9 cellular contexts compared by ENCODE assay signal in the genomic region with DNA sequence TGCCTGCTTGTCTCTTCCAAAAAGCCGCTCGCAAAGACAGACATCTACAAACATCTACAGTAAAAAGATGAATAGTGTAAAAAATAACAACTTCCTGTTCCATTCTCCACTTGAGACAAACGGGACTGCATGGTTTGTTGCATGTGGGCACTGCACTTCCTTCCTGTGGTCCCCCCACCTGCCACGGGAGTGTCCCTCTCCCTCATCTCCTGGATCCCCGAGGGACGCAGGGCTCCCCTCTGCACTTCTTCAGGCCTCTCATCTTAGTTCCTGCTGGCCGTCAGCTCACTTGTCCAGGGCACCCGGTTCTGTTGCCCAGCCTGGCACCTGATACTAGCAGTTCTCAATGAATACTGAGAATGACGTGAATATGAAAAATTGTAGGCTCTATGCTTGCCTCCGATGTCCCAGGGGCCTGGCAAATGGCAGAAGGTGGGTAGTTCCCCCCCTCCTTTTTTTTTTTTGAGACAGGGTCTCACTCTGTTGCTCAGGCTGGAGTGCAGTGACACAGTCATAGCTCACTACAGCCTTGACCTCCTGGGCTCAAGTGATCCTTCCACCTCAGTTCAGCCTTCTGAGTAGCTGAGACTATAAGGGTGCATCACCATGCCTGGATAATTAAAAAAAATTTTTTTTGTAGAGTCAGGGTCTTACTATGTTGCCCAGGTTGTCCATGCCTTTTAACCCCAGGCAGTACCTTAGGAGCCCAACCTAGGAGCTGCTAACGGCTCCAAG. TPM values are rescaled to one million over a fixed set of nuclear protein-coding genes. Genes with fewer than 3 reads are reported as not detected.
DNase-seq lines count a peak whose midpoint lies in the region; ATAC-seq and TF ChIP-seq lines count a peak whose summit lies in the region.
"Had no signal": no experiment of that assay in that cellular context is flagged by ENCODE, and none has a peak within 500 bp of the region (broad histone marks: within the 10 kb centered on the region; RNA-seq: fewer than 3 reads in every experiment).

No MANE protein-coding gene starts in this region.

- H3K27me3 Mint-ChIP-seq in activated CD4-positive, alpha-beta memory T cell treated with anti-CD3 and anti-CD28 coated beads for 36 hours: no peaks in the 10 kb centered on the region
- peaks cover 0 to 7% (median 1%) of the 10 kb centered on the region in 3 donors for H3K27me3 Mint-ChIP-seq in immature natural killer cell (ENCODE audit: low read depth in 3 of 3)

- H3K27ac ChIP-seq in upper lobe of right lung: peak overlapping the region; percentile 78

- H3K9me3 Mint-ChIP-seq in activated CD4-positive, alpha-beta memory T cell treated with anti-CD3 and anti-CD28 coated beads for 36 hours: no peaks in the 10 kb centered on the region
- H3K9me3 Mint-ChIP-seq in immature natural killer cell: no peaks in the 10 kb centered on the region

- H3K4me3 Mint-ChIP-seq in activated CD4-positive, alpha-beta memory T cell treated with anti-CD3 and anti-CD28 coated beads for 36 hours: peak overlapping the region; percentile 14
- H3K4me3 Mint-ChIP-seq in immature natural killer cell: peak overlapping the region; percentile 61 to 79 (median 70)

- H3K4me3 ChIP-seq in upper lobe of right lung: no peak overlapping the region

- no peak for TF ChIP-seq CTCF in upper lobe of right lung (IDR thresholded peaks at IDR 0.05)

- ATAC-seq in left ventricle myocardium superior: no peak
- ATAC-seq in left cardiac atrium: no peak
- ATAC-seq in upper lobe of right lung: no peak
- no peak for ATAC-seq in activated CD4-positive, CD25-positive, alpha-beta regulatory T cell treated with anti-CD3 and anti-CD28 coated beads, Interleukin-2, amount 50 U/mL, for 24 hours
- no peak for ATAC-seq in GM21576 (IDR thresholded peaks at IDR 0.05; ENCODE audit: unreplicated experiment)

- peak; percentile 19 for DNase-seq in left ventricle myocardium superior
- DNase-seq in left cardiac atrium: no peak
- DNase-seq in activated CD4-positive, alpha-beta memory T cell treated with anti-CD3 and anti-CD28 coated beads for 36 hours: peak; percentile 62
- peak in 2 of 3 donors; percentile 22 to 24 for DNase-seq in immature natural killer cell
- DNase-seq in upper lobe of right lung: no peak
- no peak for DNase-seq in mesenteric fat pad (ENCODE audit: low spot score)
- DNase-seq: NCI-H1436 treated with DMSO at 0.1 percent for 48 hours had no signal

- no peaks in the 10 kb centered on the region for H3K27me3 ChIP-seq in upper lobe of right lung

- intact Hi-C loops in left ventricle myocardium superior (cut with micrococcal nuclease): no loop called here
- intact Hi-C loops in left cardiac atrium (cut with DNase I): loop anchor here in 1 of 2 donors (10.0 kb wide), 1 partner anchor 51 kb away; no protein-coding TSS in a partner anchor
- intact Hi-C loops in activated CD4-positive, alpha-beta memory T cell treated with anti-CD3 and anti-CD28 coated beads for 36 hours (cut with micrococcal nuclease): loop anchor here (1.0 kb wide), 1 partner anchor 63 kb away; a partner anchor contains a TSS
- intact Hi-C loops in upper lobe of right lung (cut with DNase I): no loop called here

- H3K36me3 ChIP-seq in upper lobe of right lung: no peaks in the 10 kb centered on the region

- H3K4me1 Mint-ChIP-seq in activated CD4-positive, alpha-beta memory T cell treated with anti-CD3 and anti-CD28 coated beads for 36 hours (ENCODE audit: low read depth): peaks cover 20% of the 10 kb centered on the region
- peaks cover 24 to 26% of the 10 kb centered on the region in 2 donors for H3K4me1 Mint-ChIP-seq in immature natural killer cell

- CTCF ChIA-PET in activated CD4-positive, alpha-beta memory T cell treated with anti-CD3 and anti-CD28 coated beads for 36 hours (lab: Charles Lee): no interaction called here

- peaks cover 45% of the 10 kb centered on the region for H3K4me1 ChIP-seq in upper lobe of right lung

- no peaks in the 10 kb centered on the region for H3K9me3 ChIP-seq in upper lobe of right lung

- no peaks in the 10 kb centered on the region for H3K36me3 Mint-ChIP-seq in activated CD4-positive, alpha-beta memory T cell treated with anti-CD3 and anti-CD28 coated beads for 36 hours
- no peaks in the 10 kb centered on the region for H3K36me3 Mint-ChIP-seq in immature natural killer cell

- POLR2A ChIA-PET in activated CD4-positive, alpha-beta memory T cell treated with anti-CD3 and anti-CD28 coated beads for 36 hours (lab: Charles Lee): no interaction called here

- H3K27ac Mint-ChIP-seq in activated CD4-positive, alpha-beta memory T cell treated with anti-CD3 and anti-CD28 coated beads for 36 hours: peak overlapping the region; percentile 56
- H3K27ac Mint-ChIP-seq in immature natural killer cell: peak overlapping the region; percentile 60 to 93 (median 74)

RNA-seq across cellular contexts. Expression of a gene that starts 3.5 kb away (rescaled TPM):
- total RNA-seq in left ventricle myocardium superior (146 TPM), left cardiac atrium (100 to 1,000 TPM; 118 to 139 TPM), upper lobe of right lung (172 TPM), mesenteric fat pad (200 TPM)
- total RNA-seq in activated CD4-positive, alpha-beta memory T cell treated with anti-CD3 and anti-CD28 coated beads for 36 hours: 100 to 1,000 TPM; 119 to 130 TPM
- polyA plus RNA-seq in immature natural killer cell: 10 to 100 TPM; 38.3 to 83.5 (median 48.2) TPM

Comparison
In these comparisons a context has a peak if more than half of its experiments do, and no peak if none do; other contexts are left out.
1. DNase-seq: peak in left ventricle myocardium superior (single experiment), activated CD4-positive, alpha-beta memory T cell treated with anti-CD3 and anti-CD28 coated beads for 36 hours (single experiment) and immature natural killer cell (2 of 3); none in left cardiac atrium (single experiment), upper lobe of right lung (single experiment) and mesenteric fat pad (single experiment).